22 cellular contexts compared by ENCODE assay signal in the genomic region with DNA sequence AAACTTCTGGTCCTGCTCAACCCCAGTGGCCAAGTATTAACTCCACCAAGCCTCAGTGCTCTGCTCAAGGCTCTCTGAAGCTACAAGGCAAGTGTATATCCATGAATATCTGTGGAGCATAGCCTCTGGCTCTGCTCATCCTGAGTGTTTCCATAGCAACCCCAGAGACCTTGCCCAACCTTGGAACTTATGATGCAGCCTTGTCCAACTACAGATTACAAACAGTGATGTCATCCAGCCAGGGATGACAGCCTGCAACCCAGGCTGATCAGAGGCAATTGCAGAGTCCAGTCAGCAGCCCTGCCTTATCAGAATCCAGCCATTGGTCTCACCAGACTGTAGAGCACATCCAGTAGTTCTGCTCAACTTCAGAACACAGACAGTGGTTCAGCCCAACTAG.
"Had no signal": no experiment of that assay in that cellular context is flagged by ENCODE, and none has a peak within 500 bp of the region (broad histone marks: within the 10 kb centered on the region; RNA-seq: fewer than 3 reads in every experiment).

No MANE protein-coding gene starts in this region.

- H3K4me3 Mint-ChIP-seq: activated B cell treated with CpG ODN at 0.5 μM for 24 hours; activated CD4-positive, alpha-beta memory T cell treated with anti-CD3 and anti-CD28 coated beads for 36 hours; activated CD4-positive, alpha-beta T cell treated with anti-CD3 and anti-CD28 coated beads for 36 hours; activated naive CD8-positive, alpha-beta T cell treated with anti-CD3 and anti-CD28 coated beads for 36 hours; central memory CD8-positive, alpha-beta T cell; effector memory CD8-positive, alpha-beta T cell; mesothelial cell of epicardium; naive thymus-derived CD8-positive, alpha-beta T cell; neural progenitor cell; T-helper 1 cell treated with Interleukin-12 subunit alpha and Interleukin-12 subunit beta and Interleukin-4 antibody, amounts not matched to agents 30 μg/mL and 1 μg/mL, for 36 hours had no signal

- H3K4me3 ChIP-seq: dorsolateral prefrontal cortex, esophagus muscularis mucosa, gastroesophageal sphincter, heart left ventricle, left ventricle myocardium inferior, neural progenitor cell, upper lobe of left lung had no signal

- H3K36me3 Mint-ChIP-seq: activated CD4-positive, alpha-beta memory T cell treated with anti-CD3 and anti-CD28 coated beads for 36 hours; activated naive CD8-positive, alpha-beta T cell treated with anti-CD3 and anti-CD28 coated beads for 36 hours; mesothelial cell of epicardium; neural progenitor cell had no signal

- ATAC-seq: activated CD4-positive, alpha-beta T cell treated with anti-CD3 and anti-CD28 coated beads for 36 hours; effector memory CD8-positive, alpha-beta T cell; gastroesophageal sphincter; heart left ventricle; naive thymus-derived CD8-positive, alpha-beta T cell; stimulated activated naive CD8-positive, alpha-beta T cell treated with anti-CD3 and anti-CD28 coated beads, Interleukin-15, Interleukin-2, amounts not matched to agents 100 U/mL and 50 U/mL, for 24 hours had no signal

- H3K9me3 Mint-ChIP-seq: activated B cell treated with CpG ODN at 0.5 μM for 24 hours; activated CD4-positive, alpha-beta memory T cell treated with anti-CD3 and anti-CD28 coated beads for 36 hours; activated naive CD8-positive, alpha-beta T cell treated with anti-CD3 and anti-CD28 coated beads for 36 hours; central memory CD8-positive, alpha-beta T cell; effector memory CD8-positive, alpha-beta T cell; naive thymus-derived CD8-positive, alpha-beta T cell; T-helper 1 cell treated with Interleukin-12 subunit alpha and Interleukin-12 subunit beta and Interleukin-4 antibody, amounts not matched to agents 30 μg/mL and 1 μg/mL, for 36 hours had no signal

- H3K27ac Mint-ChIP-seq: activated B cell treated with CpG ODN at 0.5 μM for 24 hours; activated CD4-positive, alpha-beta memory T cell treated with anti-CD3 and anti-CD28 coated beads for 36 hours; activated CD4-positive, alpha-beta T cell treated with anti-CD3 and anti-CD28 coated beads for 36 hours; activated naive CD8-positive, alpha-beta T cell treated with anti-CD3 and anti-CD28 coated beads for 36 hours; effector memory CD8-positive, alpha-beta T cell; mesothelial cell of epicardium; naive thymus-derived CD8-positive, alpha-beta T cell; neural progenitor cell; progenitor cell of endocrine pancreas; T-helper 1 cell treated with Interleukin-12 subunit alpha and Interleukin-12 subunit beta and Interleukin-4 antibody, amounts not matched to agents 30 μg/mL and 1 μg/mL, for 36 hours had no signal

- H3K4me1 Mint-ChIP-seq: activated B cell treated with CpG ODN at 0.5 μM for 24 hours; activated CD4-positive, alpha-beta T cell treated with anti-CD3 and anti-CD28 coated beads for 36 hours; activated naive CD8-positive, alpha-beta T cell treated with anti-CD3 and anti-CD28 coated beads for 36 hours; central memory CD8-positive, alpha-beta T cell; mesothelial cell of epicardium; naive thymus-derived CD8-positive, alpha-beta T cell; neural progenitor cell had no signal

- H3K27me3 ChIP-seq: dorsolateral prefrontal cortex, esophagus muscularis mucosa, gastroesophageal sphincter, neural progenitor cell, upper lobe of left lung had no signal

- H3K9me3 ChIP-seq: esophagus muscularis mucosa, gastroesophageal sphincter, left ventricle myocardium inferior, upper lobe of left lung had no signal

- DNase-seq: activated B cell treated with CpG ODN at 0.5 μM for 24 hours; activated CD4-positive, alpha-beta memory T cell treated with anti-CD3 and anti-CD28 coated beads for 36 hours; activated CD4-positive, alpha-beta T cell treated with anti-CD3 and anti-CD28 coated beads for 36 hours; activated naive CD4-positive, alpha-beta T cell treated with Interleukin-2 at 50 U/mL for 16 hours; activated naive CD8-positive, alpha-beta T cell treated with anti-CD3 and anti-CD28 coated beads for 36 hours; activated T-cell treated with anti-CD3 and anti-CD28 coated beads, Interleukin-2, amount 50 U/mL, for 48 hours; dorsolateral prefrontal cortex; effector memory CD8-positive, alpha-beta T cell; heart left ventricle; kidney; left ventricle myocardium inferior; naive thymus-derived CD8-positive, alpha-beta T cell; stimulated activated CD4-positive, alpha-beta T cell treated with anti-CD3 and anti-CD28 coated beads, Interleukin-4, amount 100 ng/mL, for 24 hours; stimulated activated naive CD8-positive, alpha-beta T cell treated with anti-CD3 and anti-CD28 coated beads, Interleukin-15, Interleukin-2, amounts not matched to agents 100 U/mL and 50 U/mL, for 24 hours; upper lobe of left lung had no signal

- H3K36me3 ChIP-seq: esophagus muscularis mucosa, gastroesophageal sphincter, heart left ventricle, left ventricle myocardium inferior, neural progenitor cell, upper lobe of left lung had no signal

- H3K4me1 ChIP-seq: esophagus muscularis mucosa, gastroesophageal sphincter, heart left ventricle, left ventricle myocardium inferior, neural progenitor cell, upper lobe of left lung had no signal

- H2AFZ ChIP-seq: neural progenitor cell had no signal

- H3K27ac ChIP-seq: dorsolateral prefrontal cortex, esophagus muscularis mucosa, gastroesophageal sphincter, heart left ventricle, left ventricle myocardium inferior, neural progenitor cell, upper lobe of left lung had no signal

- H3K4me2 ChIP-seq: neural progenitor cell had no signal
